14 cellular contexts compared by ENCODE assay signal in genomic region chr6:9405369-9405768, GRCh38.
DNase-seq lines count a peak whose midpoint lies in the region; ATAC-seq and TF ChIP-seq lines count a peak whose summit lies in the region.
"Had no signal": no experiment of that assay in that cellular context is flagged by ENCODE, and none has a peak within 500 bp of the region (broad histone marks: within the 10 kb centered on the region; RNA-seq: fewer than 3 reads in every experiment).

No MANE protein-coding gene starts in this region.

- H3K9me3 ChIP-seq in HEK293 (ENCODE audit: control insufficient read depth, insufficient read depth, low read depth, low read length) = no peaks in the 10 kb centered on the region
- H3K9me3 ChIP-seq in SK-N-SH = no peaks in the 10 kb centered on the region

- H3K4me3 ChIP-seq in HEK293 (ENCODE audit: low read depth, low read length) (no peak overlapping the region), SK-N-SH (ENCODE audit: low read depth in 2 of 2, low read length in 1 of 2) (no peak overlapping the region)

- H3K4me2 ChIP-seq in SK-N-SH = no peak overlapping the region

- no peak for TF ChIP-seq EP300 in SK-N-SH (IDR thresholded peaks at IDR 0.05; ENCODE audit: borderline replicate concordance in 1 of 2, low read depth in 1 of 2, low read length in 1 of 2)

- H3K4me1 ChIP-seq in HEK293 (ENCODE audit: control insufficient read depth, insufficient read depth, low read length) (peaks cover 33% of the 10 kb centered on the region), SK-N-SH (ENCODE audit: control insufficient read depth in 1 of 2, insufficient read depth in 2 of 2, low read depth in 1 of 2, low read length in 1 of 2) (0 out of 4 replicates have a peak, but pooled peaks cover 0 to 2% of the 10 kb centered on the region in 2 experiments)

- H3K27ac ChIP-seq in 22Rv1 (peak overlapping the region; percentile 97), HEK293 (ENCODE audit: extremely low read depth, low read depth, low read length) (no peak overlapping the region; the same call in 1 of the 2 replicates), SK-N-SH (ENCODE audit: low read depth in 2 of 2, low read length in 1 of 2) (no peak overlapping the region)

- TF ChIP-seq RAD21 in SK-N-SH (IDR thresholded peaks at IDR 0.05; ENCODE audit: low read length) = no peak

- POLR2A ChIA-PET in HEK293 (lab: Yijun Ruan, JAX) (no interaction called here), SK-N-SH (lab: Yijun Ruan, JAX) (no interaction called here)

- TF ChIP-seq CTCF in 22Rv1 (IDR thresholded peaks at IDR 0.05) (no peak), HEK293 (tag by site-specific recombination; IDR thresholded peaks at IDR 0.05) (no peak), SK-N-SH (IDR thresholded peaks at IDR 0.05) (no peak)

- ATAC-seq in GM18498 (IDR thresholded peaks at IDR 0.05; ENCODE audit: unreplicated experiment) (no peak), HG03135 (IDR thresholded peaks at IDR 0.05; ENCODE audit: unreplicated experiment) (no peak), GM19324 (IDR thresholded peaks at IDR 0.05; ENCODE audit: low FRiP score, unreplicated experiment) (no peak)

- H2AFZ ChIP-seq in SK-N-SH (ENCODE audit: low read depth) = no peak overlapping the region

- no peak overlapping the region for H3K9ac ChIP-seq in SK-N-SH

- no peaks in the 10 kb centered on the region for H4K20me1 ChIP-seq in SK-N-SH (ENCODE audit: insufficient read depth)

- H3K27me3 ChIP-seq in SK-N-SH (ENCODE audit: insufficient read depth) = peaks cover 5% of the 10 kb centered on the region; the same call in 1 of the 2 replicates

- no peaks in the 10 kb centered on the region for H3K36me3 ChIP-seq in HEK293 (ENCODE audit: control insufficient read depth in 2 of 2, insufficient read depth in 1 of 2, low read length in 2 of 2)
- H3K36me3 ChIP-seq in SK-N-SH (replicated peaks in 1 of 2; ENCODE audit: control insufficient read depth in 1 of 2, insufficient read depth in 2 of 2, low read length in 1 of 2) = no peaks in the 10 kb centered on the region

- 55% methylated on average over 6 of the region's 6 CpGs for WGBS in SK-N-SH (ENCODE audit: low lambda C conversion rate)

- no peaks in the 10 kb centered on the region for H3K79me2 ChIP-seq in SK-N-SH (ENCODE audit: insufficient read depth)

- CTCF ChIA-PET in HEK293 (lab: Yijun Ruan, JAX) = interaction anchor here (0.5 to 1.3 kb wide), 2 partner anchors 8 to 156 kb away, joined by 3 to 5 read pairs; no protein-coding TSS in a partner anchor
- CTCF ChIA-PET in SK-N-SH (lab: Yijun Ruan, JAX) = no interaction called here

- H3K9me2 ChIP-seq in SK-N-SH = no peaks in the 10 kb centered on the region

- H3F3A ChIP-seq in SK-N-SH (replicated peaks; ENCODE audit: insufficient read depth) = no peaks in the 10 kb centered on the region

- DNase-seq in SK-N-SH (no peak), fibroblast of peridontal ligament (ENCODE audit: extremely low read depth) (peak; percentile 8), NAMALWA (ENCODE audit: low spot score) (no peak)
- DNase-seq: AML-193; central memory CD4-positive, alpha-beta T cell; GF-D8; GOT3; NCI-H2227 treated with DMSO at 0.1 percent for 48 hours; posterior cingulate gyrus had no signal

TF ChIP-seq in HEK293, 187 proteins besides CTCF, POLR2A, EP300 and RAD21 (continues in another document):
- TF ChIP-seq ZNF132 (tag by site-specific recombination; IDR thresholded peaks at IDR 0.05; ENCODE audit: borderline replicate concordance) (no peak), ZNF140 (tag by site-specific recombination; IDR thresholded peaks at IDR 0.05) (no peak), ZXDB (tag by site-specific recombination; IDR thresholded peaks at IDR 0.05) (no peak), ZBTB17 (tag by site-specific recombination; IDR thresholded peaks at IDR 0.05) (peak; percentile 49), ZNF184 (tag by site-specific recombination; IDR thresholded peaks at IDR 0.05) (0 out of 2 replicates have a peak, but pooled peaks have one; percentile 14), AEBP2 (tag by site-specific recombination; IDR thresholded peaks at IDR 0.05; ENCODE audit: borderline replicate concordance) (no peak), YY1 (tag by site-specific recombination; IDR thresholded peaks at IDR 0.05) (no peak), ZNF510 (tag by site-specific recombination; IDR thresholded peaks at IDR 0.05; ENCODE audit: insufficient replicate concordance) (no peak), ZNF239 (tag by site-specific recombination; IDR thresholded peaks at IDR 0.05) (no peak), YY2 (tag by site-specific recombination; IDR thresholded peaks at IDR 0.05) (no peak), ZNF404 (tag by site-specific recombination; IDR thresholded peaks at IDR 0.05) (no peak), ZNF133 (tag by site-specific recombination; IDR thresholded peaks at IDR 0.05) (no peak), OSR2 (tag by site-specific recombination; IDR thresholded peaks at IDR 0.05) (peak; percentile 80), ZNF223 (tag by site-specific recombination; IDR thresholded peaks at IDR 0.05) (no peak), KLF8 (tag by site-specific recombination; IDR thresholded peaks at IDR 0.05) (0 out of 2 replicates have a peak, but pooled peaks have one; percentile 34), WT1 (tag by site-specific recombination; IDR thresholded peaks at IDR 0.05) (no peak)

TF ChIP-seq in SK-N-SH, 30 proteins besides CTCF, POLR2A, EP300 and RAD21:
- TF ChIP-seq JUND (IDR thresholded peaks at IDR 0.05) = peak; percentile 47; the same call in 1 of the 2 replicates
- TF ChIP-seq IRF3 (IDR thresholded peaks at IDR 0.05; ENCODE audit: low read depth, low read length) = no peak
- TF ChIP-seq FOSL2 (IDR thresholded peaks at IDR 0.05; ENCODE audit: borderline replicate concordance, low read depth) = peak; percentile 64; the same call in 1 of the 2 replicates
